In genomic region chr7:27636326-27637006, GRCh38 we compare ENCODE assay signal across 13 cellular contexts. TPM values are rescaled to one million over a fixed set of nuclear protein-coding genes. Genes with fewer than 3 reads are reported as not detected.
DNase-seq lines count a peak whose midpoint lies in the region; ATAC-seq, FAIRE-seq and TF ChIP-seq lines count a peak whose summit lies in the region.
"Had no signal": no experiment of that assay in that cellular context is flagged by ENCODE, and none has a peak within 500 bp of the region (broad histone marks: within the 10 kb centered on the region; RNA-seq: fewer than 3 reads in every experiment).

No MANE protein-coding gene starts in this region.

- H3K79me2 ChIP-seq in mesendoderm (ENCODE audit: control insufficient read depth, insufficient read depth, low read length), result no peaks in the 10 kb centered on the region

- H4K5ac ChIP-seq in mesendoderm (ENCODE audit: low read length), result no peak overlapping the region

- peaks cover 2% of the 10 kb centered on the region for H3K4me1 ChIP-seq in mesendoderm (ENCODE audit: control insufficient read depth, low read depth, low read length)

- H3K9ac ChIP-seq in mesendoderm (ENCODE audit: low read length), result no peak overlapping the region

- no peak overlapping the region for H2AK5ac ChIP-seq in mesendoderm (ENCODE audit: low read length)

- no peak for FAIRE-seq in HTR-8/SVneo (lab: Jason Lieb, UNC)

- no peak overlapping the region for H3K18ac ChIP-seq in mesendoderm (ENCODE audit: low read length)

- H3K27me3 ChIP-seq in mesendoderm (ENCODE audit: insufficient read depth, low read length, poor library complexity), result no peaks in the 10 kb centered on the region
- H3K27me3 ChIP-seq: esophagus muscularis mucosa, Peyer's patch had no signal

- H3K56ac ChIP-seq in mesendoderm (ENCODE audit: low read length), result no peak overlapping the region

- H3K36me3 ChIP-seq in mesendoderm (ENCODE audit: control insufficient read depth, insufficient read depth, low read length), result no peaks in the 10 kb centered on the region

- H3K4me3 ChIP-seq in mesendoderm (ENCODE audit: low read length), result no peak overlapping the region
- H3K4me3 ChIP-seq: esophagus muscularis mucosa, Peyer's patch had no signal

- no peak overlapping the region for H3K23ac ChIP-seq in mesendoderm (ENCODE audit: low read length)

- ATAC-seq in SK-N-SH treated with all-trans-retinoic acid at 6 μM for 48 hours, result peak; percentile 53
- no peak for ATAC-seq in HG03439 (IDR thresholded peaks at IDR 0.05; ENCODE audit: unreplicated experiment)

- H4K8ac ChIP-seq in mesendoderm (ENCODE audit: low read depth, low read length), result no peak overlapping the region

- no peak overlapping the region for H2BK15ac ChIP-seq in mesendoderm (replicated peaks; ENCODE audit: low read depth)

- no peak overlapping the region for H2BK5ac ChIP-seq in mesendoderm (ENCODE audit: low read length)

- H2BK120ac ChIP-seq in mesendoderm (ENCODE audit: low read depth, low read length), result no peak overlapping the region

- no peaks in the 10 kb centered on the region for H3K79me1 ChIP-seq in mesendoderm (ENCODE audit: low read length)

- no CpG with 5 or more reads among the region's 1 CpG for WGBS in mesendoderm (ENCODE audit: extremely low coverage, insufficient coverage, low lambda C conversion rate)

- no peak overlapping the region for H3K4ac ChIP-seq in mesendoderm (ENCODE audit: low read depth, low read length)

- no peak overlapping the region for H3K4me2 ChIP-seq in mesendoderm (ENCODE audit: low read length)

- DNase-seq in DMS79 (lab: John Stamatoyannopoulos, UW), result peak; percentile 95
- peak; percentile 67 for DNase-seq in NCI-H1105 (lab: John Stamatoyannopoulos, UW)
- peak; percentile 39 for DNase-seq in mesendoderm
- no peak for DNase-seq in effector CD8-positive, alpha-beta T cell (lab: John Stamatoyannopoulos, UW)
- no peak for DNase-seq in HTR-8/SVneo (ENCODE audit: insufficient read length, low spot score)
- no peak for DNase-seq in NAMALWA (ENCODE audit: low spot score)
- DNase-seq: activated CD8-positive, alpha-beta T cell treated with anti-CD3 and anti-CD28 coated beads for 36 hours; activated gamma-delta T cell; NCI-H2081 treated with DMSO at 0.1 percent for 48 hours; Peyer's patch had no signal

- no peak overlapping the region for H3K27ac ChIP-seq in mesendoderm (ENCODE audit: low read depth, low read length)
- H3K27ac ChIP-seq: esophagus muscularis mucosa, Peyer's patch had no signal

TF ChIP-seq in SK-N-SH treated with all-trans-retinoic acid at 6 μM for 48 hours, 23 proteins besides CTCF, POLR2A, EP300 and RAD21:
- TF ChIP-seq ESRRG (CRISPR knock-in tag; IDR thresholded peaks at IDR 0.05), result no peak
- TF ChIP-seq, protein P1, sequence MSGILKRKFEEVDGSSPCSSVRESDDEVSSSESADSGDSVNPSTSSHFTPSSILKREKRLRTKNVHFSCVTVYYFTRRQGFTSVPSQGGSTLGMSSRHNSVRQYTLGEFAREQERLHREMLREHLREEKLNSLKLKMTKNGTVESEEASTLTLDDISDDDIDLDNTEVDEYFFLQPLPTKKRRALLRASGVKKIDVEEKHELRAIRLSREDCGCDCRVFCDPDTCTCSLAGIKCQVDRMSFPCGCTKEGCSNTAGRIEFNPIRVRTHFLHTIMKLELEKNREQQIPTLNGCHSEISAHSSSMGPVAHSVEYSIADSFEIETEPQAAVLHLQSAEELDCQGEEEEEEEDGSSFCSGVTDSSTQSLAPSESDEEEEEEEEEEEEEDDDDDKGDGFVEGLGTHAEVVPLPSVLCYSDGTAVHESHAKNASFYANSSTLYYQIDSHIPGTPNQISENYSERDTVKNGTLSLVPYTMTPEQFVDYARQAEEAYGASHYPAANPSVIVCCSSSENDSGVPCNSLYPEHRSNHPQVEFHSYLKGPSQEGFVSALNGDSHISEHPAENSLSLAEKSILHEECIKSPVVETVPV (CRISPR knock-in tag; IDR thresholded peaks at IDR 0.05), result 0 out of 2 replicates have a peak, but pooled peaks have one; percentile 9

RNA-seq across cellular contexts. Expression of gene HIBADH, which starts 26.2 kb away (rescaled TPM):
- polyA plus RNA-seq in mesendoderm (2013, experiment 1 of 2), result 13.4 TPM
- polyA plus RNA-seq in mesendoderm (2013, experiment 2 of 2), result 13.7 TPM

Comparison
In these comparisons a context has a peak if more than half of its experiments do, and no peak if none do; other contexts are left out.
1. DNase-seq: peak in DMS79 (single experiment), NCI-H1105 (single experiment) and mesendoderm (single experiment); none in effector CD8-positive, alpha-beta T cell (single experiment), HTR-8/SVneo (single experiment) and NAMALWA (single experiment).